In genomic region chr12:78739653-78740052, GRCh38 we compare ENCODE assay signal across 36 cellular contexts.
"Had no signal": no experiment of that assay in that cellular context is flagged by ENCODE, and none has a peak within 500 bp of the region (broad histone marks: within the 10 kb centered on the region; RNA-seq: fewer than 3 reads in every experiment).

No MANE protein-coding gene starts in this region.

- H3K4me1 ChIP-seq: adrenal gland, ascending aorta, body of pancreas, breast epithelium had no signal

- H3K27me3 Mint-ChIP-seq: activated naive CD4-positive, alpha-beta T cell treated with anti-CD3 and anti-CD28 coated beads, Interleukin-2, amount 10 ng/mL, durations not matched to agents 7 days and 5 days; activated naive CD4-positive, alpha-beta T cell treated with anti-CD3 and anti-CD28 coated beads, Interleukin-2, amount 50 U/mL, for 24 hours; activated naive CD8-positive, alpha-beta T cell; activated naive CD8-positive, alpha-beta T cell treated with anti-CD3 and anti-CD28 coated beads for 36 hours; activated naive CD8-positive, alpha-beta T cell treated with anti-CD3 and anti-CD28 coated beads, Interleukin-2, amount 10 ng/mL, durations not matched to agents 7 days and 5 days; activated naive CD8-positive, alpha-beta T cell treated with anti-CD3 and anti-CD28 coated beads, Interleukin-2, amount 50 U/mL, for 24 hours; activated T-cell treated with anti-CD3 and anti-CD28 coated beads, Interleukin-2, amount 50 U/mL, for 24 hours; activated T-helper 17 cell treated with anti-CD3 and anti-CD28 coated beads, Interleukin-2, amount 50 U/mL, for 72 hours; brain; central memory CD8-positive, alpha-beta T cell had no signal

- H3K27ac ChIP-seq: adrenal gland, ascending aorta, body of pancreas, brain microvascular endothelial cell, breast epithelium, cardiac muscle cell had no signal

- H3K9me3 Mint-ChIP-seq: activated naive CD8-positive, alpha-beta T cell treated with anti-CD3 and anti-CD28 coated beads, Interleukin-2, amount 10 ng/mL, durations not matched to agents 7 days and 5 days; activated T-helper 1 cell treated with anti-CD3 and anti-CD28 coated beads, Interleukin-12 subunit alpha, Interleukin-12 subunit beta, Interleukin-2, Interleukin-4 antibody, amounts not matched to agents 30 ng/mL and 10 ng/mL and 1 ng/mL, durations not matched to agents 14 hours and 24 hours and 36 hours had no signal

- H3K4me1 Mint-ChIP-seq: activated naive CD4-positive, alpha-beta T cell treated with anti-CD3 and anti-CD28 coated beads, Interleukin-2, amount 10 ng/mL, durations not matched to agents 7 days and 5 days; activated naive CD4-positive, alpha-beta T cell treated with anti-CD3 and anti-CD28 coated beads, Interleukin-2, amount 50 U/mL, for 24 hours; activated naive CD8-positive, alpha-beta T cell treated with anti-CD3 and anti-CD28 coated beads for 36 hours; activated naive CD8-positive, alpha-beta T cell treated with anti-CD3 and anti-CD28 coated beads, Interleukin-2, amount 10 ng/mL, durations not matched to agents 7 days and 5 days; activated naive CD8-positive, alpha-beta T cell treated with anti-CD3 and anti-CD28 coated beads, Interleukin-2, amount 50 U/mL, for 24 hours; activated T-helper 17 cell treated with anti-CD3 and anti-CD28 coated beads, Interleukin-2, amount 50 U/mL, for 72 hours; central memory CD8-positive, alpha-beta T cell had no signal

- H3K9me3 ChIP-seq: adrenal gland, ascending aorta, body of pancreas, breast epithelium had no signal

- DNase-seq: activated effector memory CD4-positive, alpha-beta T cell treated with anti-CD3 and anti-CD28 coated beads, Interleukin-2, amount 50 U/mL, for 16 hours; activated effector memory CD4-positive, alpha-beta T cell treated with Interleukin-2 at 50 U/mL for 16 hours; activated gamma-delta T cell; activated gamma-delta T cell treated with Interleukin-2 at 50 U/mL for 16 hours; activated naive CD4-positive, alpha-beta T cell; activated naive CD4-positive, alpha-beta T cell treated with anti-CD3 and anti-CD28 coated beads, Interleukin-2, amount 10 ng/mL, durations not matched to agents 7 days and 5 days; activated naive CD4-positive, alpha-beta T cell treated with anti-CD3 and anti-CD28 coated beads, Interleukin-2, amount 50 U/mL, for 16 hours; activated naive CD8-positive, alpha-beta T cell treated with anti-CD3 and anti-CD28 coated beads for 36 hours; activated naive CD8-positive, alpha-beta T cell treated with anti-CD3 and anti-CD28 coated beads, Interleukin-2, amount 10 ng/mL, durations not matched to agents 7 days and 5 days; activated naive CD8-positive, alpha-beta T cell treated with anti-CD3 and anti-CD28 coated beads, Interleukin-2, amount 50 U/mL, for 24 hours; activated T-cell treated with anti-CD3 and anti-CD28 coated beads, Interleukin-2, amount 50 U/mL, for 1 hour; activated T-cell treated with anti-CD3 and anti-CD28 coated beads, Interleukin-2, amount 50 U/mL, for 24 hours; activated T-cell treated with anti-CD3 and anti-CD28 coated beads, Interleukin-2, amount 50 U/mL, for 4 hours; activated T-cell treated with anti-CD3 and anti-CD28 coated beads, Interleukin-2, amount 50 U/mL, for 48 hours; activated T-cell treated with anti-CD3 and anti-CD28 coated beads, Interleukin-2, amount 50 U/mL, for 72 hours; adrenal gland; amniotic stem cell; amygdala; anterior cingulate cortex; aorta; body of pancreas; brain microvascular endothelial cell; caudate nucleus; central memory CD4-positive, alpha-beta T cell; cerebellar nuclear complex had no signal

- ATAC-seq: activated naive CD4-positive, alpha-beta T cell treated with anti-CD3 and anti-CD28 coated beads, Interleukin-2, amount 50 U/mL, for 72 hours; activated naive CD8-positive, alpha-beta T cell treated with anti-CD3 and anti-CD28 coated beads, Interleukin-2, amount 50 U/mL, for 24 hours; activated T-cell treated with anti-CD3 and anti-CD28 coated beads, Interleukin-2, amount 50 U/mL, for 4 hours; activated T-cell treated with anti-CD3 and anti-CD28 coated beads, Interleukin-2, amount 50 U/mL, for 72 hours; activated T-helper 17 cell treated with anti-CD3 and anti-CD28 coated beads, Interleukin-2, amount 50 U/mL, for 72 hours; body of pancreas had no signal

- H3K4me3 Mint-ChIP-seq: activated naive CD4-positive, alpha-beta T cell treated with anti-CD3 and anti-CD28 coated beads, Interleukin-2, amount 10 ng/mL, durations not matched to agents 7 days and 5 days; activated naive CD4-positive, alpha-beta T cell treated with anti-CD3 and anti-CD28 coated beads, Interleukin-2, amount 50 U/mL, for 24 hours; activated naive CD8-positive, alpha-beta T cell; activated naive CD8-positive, alpha-beta T cell treated with anti-CD3 and anti-CD28 coated beads for 36 hours; activated naive CD8-positive, alpha-beta T cell treated with anti-CD3 and anti-CD28 coated beads, Interleukin-2, amount 10 ng/mL, durations not matched to agents 7 days and 5 days; activated naive CD8-positive, alpha-beta T cell treated with anti-CD3 and anti-CD28 coated beads, Interleukin-2, amount 50 U/mL, for 24 hours; activated T-cell treated with anti-CD3 and anti-CD28 coated beads, Interleukin-2, amount 50 U/mL, for 24 hours; activated T-cell treated with anti-CD3 and anti-CD28 coated beads, Interleukin-2, amount 50 U/mL, for 4 hours; activated T-cell treated with anti-CD3 and anti-CD28 coated beads, Interleukin-2, amount 50 U/mL, for 72 hours; activated T-helper 1 cell treated with anti-CD3 and anti-CD28 coated beads, Interleukin-12 subunit alpha, Interleukin-12 subunit beta, Interleukin-2, Interleukin-4 antibody, amounts not matched to agents 30 ng/mL and 10 ng/mL and 1 ng/mL, durations not matched to agents 14 hours and 24 hours and 36 hours; activated T-helper 17 cell treated with anti-CD3 and anti-CD28 coated beads, Interleukin-2, amount 50 U/mL, for 72 hours; brain; central memory CD8-positive, alpha-beta T cell had no signal

- H3K27ac Mint-ChIP-seq: activated naive CD4-positive, alpha-beta T cell treated with anti-CD3 and anti-CD28 coated beads, Interleukin-2, amount 10 ng/mL, durations not matched to agents 7 days and 5 days; activated naive CD4-positive, alpha-beta T cell treated with anti-CD3 and anti-CD28 coated beads, Interleukin-2, amount 50 U/mL, for 24 hours; activated naive CD4-positive, alpha-beta T cell treated with anti-CD3 and anti-CD28 coated beads, Interleukin-2, amount 50 U/mL, for 72 hours; activated naive CD8-positive, alpha-beta T cell; activated naive CD8-positive, alpha-beta T cell treated with anti-CD3 and anti-CD28 coated beads for 36 hours; activated naive CD8-positive, alpha-beta T cell treated with anti-CD3 and anti-CD28 coated beads, Interleukin-2, amount 10 ng/mL, durations not matched to agents 7 days and 5 days; activated naive CD8-positive, alpha-beta T cell treated with anti-CD3 and anti-CD28 coated beads, Interleukin-2, amount 50 U/mL, for 24 hours; activated T-cell treated with anti-CD3 and anti-CD28 coated beads, Interleukin-2, amount 50 U/mL, for 24 hours; activated T-cell treated with anti-CD3 and anti-CD28 coated beads, Interleukin-2, amount 50 U/mL, for 72 hours; activated T-helper 1 cell treated with anti-CD3 and anti-CD28 coated beads, Interleukin-12 subunit alpha, Interleukin-12 subunit beta, Interleukin-2, Interleukin-4 antibody, amounts not matched to agents 30 ng/mL and 10 ng/mL and 1 ng/mL, durations not matched to agents 14 hours and 24 hours and 36 hours; activated T-helper 17 cell treated with anti-CD3 and anti-CD28 coated beads, Interleukin-2, amount 50 U/mL, for 72 hours; activated T-helper 2 cell treated with anti-CD3 and anti-CD28 coated beads, Interferon-gamma antibody, Interleukin-2, Interleukin-4, amounts not matched to agents 10 μg/mL and 5 μg/mL and 100 μg/mL, durations not matched to agents 14 hours and 24 hours and 36 hours; brain had no signal

- H3K36me3 Mint-ChIP-seq: activated naive CD4-positive, alpha-beta T cell treated with anti-CD3 and anti-CD28 coated beads, Interleukin-2, amount 10 ng/mL, durations not matched to agents 7 days and 5 days; activated naive CD4-positive, alpha-beta T cell treated with anti-CD3 and anti-CD28 coated beads, Interleukin-2, amount 50 U/mL, for 24 hours; activated naive CD4-positive, alpha-beta T cell treated with anti-CD3 and anti-CD28 coated beads, Interleukin-2, amount 50 U/mL, for 72 hours; activated naive CD8-positive, alpha-beta T cell; activated naive CD8-positive, alpha-beta T cell treated with anti-CD3 and anti-CD28 coated beads for 36 hours; activated naive CD8-positive, alpha-beta T cell treated with anti-CD3 and anti-CD28 coated beads, Interleukin-2, amount 10 ng/mL, durations not matched to agents 7 days and 5 days; brain had no signal

- H3K36me3 ChIP-seq: adrenal gland, ascending aorta, brain microvascular endothelial cell, breast epithelium, cardiac muscle cell had no signal

- H3K4me3 ChIP-seq: adrenal gland, ascending aorta, body of pancreas, breast epithelium, cardiac muscle cell had no signal

- H3K27me3 ChIP-seq: adrenal gland, ascending aorta, body of pancreas, brain microvascular endothelial cell, breast epithelium had no signal
